Comparison of ENCODE assay signal across 20 cellular contexts in the genomic region with DNA sequence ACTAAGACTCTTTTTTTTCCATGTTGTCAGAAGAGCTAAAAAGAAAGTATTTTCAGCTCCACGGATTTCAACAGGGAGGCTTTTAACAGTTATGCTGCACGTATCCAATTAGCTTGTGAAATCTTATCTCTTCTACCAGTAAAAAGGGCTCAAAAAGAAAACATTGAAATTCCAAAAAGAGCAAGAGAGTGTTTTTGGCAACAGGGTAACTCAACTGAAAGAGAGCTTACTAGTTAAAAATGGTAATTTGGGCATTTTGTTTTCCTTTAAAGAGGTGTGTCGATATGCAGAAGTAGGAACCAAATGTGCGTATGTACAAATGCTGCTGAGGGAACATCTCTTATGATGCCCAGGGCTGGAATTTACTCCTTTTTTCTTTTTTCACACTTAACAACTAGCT.
A peak's percentile ranks its signal among the peaks of the same experiment; 100 is the strongest.
DNase-seq lines count a peak whose midpoint lies in the region; ATAC-seq and TF ChIP-seq lines count a peak whose summit lies in the region.
"Had no signal": no experiment of that assay in that cellular context is flagged by ENCODE, and none has a peak within 500 bp of the region (broad histone marks: within the 10 kb centered on the region; RNA-seq: fewer than 3 reads in every experiment).

No MANE protein-coding gene starts in this region.

- H3K4me3 Mint-ChIP-seq in osteocyte (ENCODE audit: unreplicated experiment) = peak overlapping the region; percentile 15
- H3K4me3 Mint-ChIP-seq: activated T-cell treated with anti-CD3 and anti-CD28 coated beads, Interleukin-2, amount 50 U/mL, for 24 hours; CD4-positive, alpha-beta memory T cell had no signal

- H3K4me2 ChIP-seq in hepatocyte = peak overlapping the region; percentile 57

- no peaks in the 10 kb centered on the region for H3K9me2 ChIP-seq in hepatocyte (replicated peaks; ENCODE audit: insufficient read depth)

- intact Hi-C loops in dorsolateral prefrontal cortex (cut with DNase I) = no loop called here

- H4K20me1 ChIP-seq in hepatocyte (ENCODE audit: insufficient read depth, poor library complexity, severe bottlenecking) = no peaks in the 10 kb centered on the region

- H3K27ac Mint-ChIP-seq in osteocyte (ENCODE audit: unreplicated experiment) = no peak overlapping the region
- H3K27ac Mint-ChIP-seq: activated T-cell treated with anti-CD3 and anti-CD28 coated beads, Interleukin-2, amount 50 U/mL, for 24 hours; CD4-positive, alpha-beta memory T cell had no signal

- H3K79me2 ChIP-seq in hepatocyte = no peaks in the 10 kb centered on the region

- peak overlapping the region; percentile 30 for H2AFZ ChIP-seq in hepatocyte

- no peak for ATAC-seq in HG03342 (IDR thresholded peaks at IDR 0.05; ENCODE audit: unreplicated experiment)
- ATAC-seq: SK-N-SH treated with all-trans-retinoic acid at 6 μM for 48 hours had no signal

- H3K4me1 ChIP-seq in hepatocyte (ENCODE audit: insufficient read depth) = no peaks in the 10 kb centered on the region

- no peaks in the 10 kb centered on the region for H3K9me3 Mint-ChIP-seq in osteocyte (ENCODE audit: unreplicated experiment)
- H3K9me3 Mint-ChIP-seq: activated T-cell treated with anti-CD3 and anti-CD28 coated beads, Interleukin-2, amount 50 U/mL, for 24 hours had no signal

- H3K27me3 ChIP-seq in dorsolateral prefrontal cortex (no peaks in the 10 kb centered on the region), hepatocyte (no peaks in the 10 kb centered on the region)
- H3K27me3 ChIP-seq: upper lobe of left lung had no signal

- H3K9me3 ChIP-seq in hepatocyte (ENCODE audit: low read depth) = no peaks in the 10 kb centered on the region
- H3K9me3 ChIP-seq: upper lobe of left lung had no signal

- peak; percentile 31 for DNase-seq in EH (ENCODE audit: low read depth)
- DNase-seq in dorsolateral prefrontal cortex = no peak
- no peak for DNase-seq in hepatocyte (ENCODE audit: low spot score)
- no peak for DNase-seq in osteocyte (ENCODE audit: extremely low spot score, unreplicated experiment)
- DNase-seq in GF-D8 (lab: John Stamatoyannopoulos, UW) = no peak
- no peak for DNase-seq in occipital lobe (lab: John Stamatoyannopoulos, UW)
- no peak for DNase-seq in NK-92 (lab: John Stamatoyannopoulos, UW; ENCODE audit: unreplicated experiment)
- DNase-seq: ACHN; activated CD4-positive, alpha-beta T cell treated with anti-CD3 and anti-CD28 coated beads, Interleukin-2, amount 50 U/mL, for 1 hour; activated T-cell treated with anti-CD3 and anti-CD28 coated beads, Interleukin-2, amount 50 U/mL, for 24 hours; CD4-positive, alpha-beta memory T cell; hippocampal formation; NCI-H2081; NCI-H526; upper lobe of left lung had no signal

- peaks cover 4% of the 10 kb centered on the region for H3K4me1 Mint-ChIP-seq in osteocyte (ENCODE audit: unreplicated experiment)
- H3K4me1 Mint-ChIP-seq: CD4-positive, alpha-beta memory T cell had no signal

- no peaks in the 10 kb centered on the region for H3K27me3 Mint-ChIP-seq in osteocyte (ENCODE audit: unreplicated experiment)
- H3K27me3 Mint-ChIP-seq: activated T-cell treated with anti-CD3 and anti-CD28 coated beads, Interleukin-2, amount 50 U/mL, for 24 hours had no signal

- H3K27ac ChIP-seq in dorsolateral prefrontal cortex (peak overlapping the region in 2 of 59 donors; percentile 3 to 9), hepatocyte (no peak overlapping the region)
- H3K27ac ChIP-seq: epithelial cell of prostate, skin epidermis, upper lobe of left lung had no signal

- H3K4me3 ChIP-seq in dorsolateral prefrontal cortex = peak overlapping the region in 58 of 59 donors; percentile 6 to 68 (median 44)
- no peak overlapping the region for H3K4me3 ChIP-seq in hepatocyte
- H3K4me3 ChIP-seq: lung, skin epidermis had no signal

- no peaks in the 10 kb centered on the region for H3K36me3 ChIP-seq in hepatocyte (replicated peaks; ENCODE audit: insufficient read depth, low read depth)
- H3K36me3 ChIP-seq: upper lobe of left lung had no signal

- WGBS in hepatocyte (ENCODE audit: low lambda C conversion rate, missing lambda C conversion rate) = 41% methylated on average over 4 of the region's 4 CpGs

- no peaks in the 10 kb centered on the region for H3K36me3 Mint-ChIP-seq in osteocyte (ENCODE audit: unreplicated experiment)
- H3K36me3 Mint-ChIP-seq: CD4-positive, alpha-beta memory T cell had no signal

- no peak for TF ChIP-seq CTCF in dorsolateral prefrontal cortex (IDR thresholded peaks at IDR 0.05 in 54 of 56, conservative IDR thresholded peaks at IDR 0.05 in 2 of 56; ENCODE audit: low read depth in 1 of 56, partially characterized antibody in 56 of 56)
- no peak for TF ChIP-seq CTCF in hepatocyte (IDR thresholded peaks at IDR 0.05; ENCODE audit: poor library complexity)
- no peak for TF ChIP-seq CTCF in osteocyte (IDR thresholded peaks at IDR 0.05)
